ENCODE assay signal across 1 cellular context in the genomic region with DNA sequence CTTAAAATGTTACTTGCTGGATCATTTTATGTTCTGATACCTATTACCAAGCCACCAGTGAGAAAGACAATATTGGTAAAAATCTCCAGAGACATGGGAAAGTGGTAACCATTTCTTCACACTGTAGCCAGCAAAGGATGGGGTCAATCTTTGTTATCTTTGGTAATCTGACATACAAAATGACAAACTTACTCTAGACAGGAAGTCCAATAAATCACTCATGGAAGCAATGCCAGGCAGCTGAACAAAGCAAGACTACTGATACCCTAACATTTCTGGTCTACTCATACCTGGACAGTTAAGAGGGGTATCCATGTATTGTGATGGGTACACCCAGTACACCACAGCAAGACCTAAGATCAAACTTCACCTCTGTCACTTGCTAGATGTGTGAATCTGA.
TF ChIP-seq lines count a peak whose summit lies in the region.

No MANE protein-coding gene starts in this region.

TF ChIP-seq in WTC11, 78 proteins besides CTCF, POLR2A, EP300 and RAD21 (continued from another document):
- TF ChIP-seq, protein P1, sequence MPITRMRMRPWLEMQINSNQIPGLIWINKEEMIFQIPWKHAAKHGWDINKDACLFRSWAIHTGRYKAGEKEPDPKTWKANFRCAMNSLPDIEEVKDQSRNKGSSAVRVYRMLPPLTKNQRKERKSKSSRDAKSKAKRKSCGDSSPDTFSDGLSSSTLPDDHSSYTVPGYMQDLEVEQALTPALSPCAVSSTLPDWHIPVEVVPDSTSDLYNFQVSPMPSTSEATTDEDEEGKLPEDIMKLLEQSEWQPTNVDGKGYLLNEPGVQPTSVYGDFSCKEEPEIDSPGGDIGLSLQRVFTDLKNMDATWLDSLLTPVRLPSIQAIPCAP (CRISPR knock-in tag; IDR thresholded peaks at IDR 0.05): no peak
- TF ChIP-seq ZNF138 (CRISPR knock-in tag; conservative IDR thresholded peaks at IDR 0.05): no peak
- TF ChIP-seq NR3C1 (CRISPR knock-in tag; conservative IDR thresholded peaks at IDR 0.05; ENCODE audit: low read depth): no peak
- TF ChIP-seq, protein P2, sequence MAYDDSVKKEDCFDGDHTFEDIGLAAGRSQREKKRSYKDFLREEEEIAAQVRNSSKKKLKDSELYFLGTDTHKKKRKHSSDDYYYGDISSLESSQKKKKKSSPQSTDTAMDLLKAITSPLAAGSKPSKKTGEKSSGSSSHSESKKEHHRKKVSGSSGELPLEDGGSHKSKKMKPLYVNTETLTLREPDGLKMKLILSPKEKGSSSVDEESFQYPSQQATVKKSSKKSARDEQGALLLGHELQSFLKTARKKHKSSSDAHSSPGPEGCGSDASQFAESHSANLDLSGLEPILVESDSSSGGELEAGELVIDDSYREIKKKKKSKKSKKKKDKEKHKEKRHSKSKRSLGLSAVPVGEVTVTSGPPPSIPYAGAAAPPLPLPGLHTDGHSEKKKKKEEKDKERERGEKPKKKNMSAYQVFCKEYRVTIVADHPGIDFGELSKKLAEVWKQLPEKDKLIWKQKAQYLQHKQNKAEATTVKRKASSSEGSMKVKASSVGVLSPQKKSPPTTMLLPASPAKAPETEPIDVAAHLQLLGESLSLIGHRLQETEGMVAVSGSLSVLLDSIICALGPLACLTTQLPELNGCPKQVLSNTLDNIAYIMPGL (CRISPR knock-in tag; IDR thresholded peaks at IDR 0.05): no peak
- TF ChIP-seq GTF2I (CRISPR knock-in tag; conservative IDR thresholded peaks at IDR 0.05): no peak
- no peak for TF ChIP-seq ELF4 (CRISPR knock-in tag; IDR thresholded peaks at IDR 0.05; ENCODE audit: low read depth)
- TF ChIP-seq ZBTB21 (CRISPR knock-in tag; IDR thresholded peaks at IDR 0.05; ENCODE audit: borderline replicate concordance): no peak
- TF ChIP-seq, protein P3, sequence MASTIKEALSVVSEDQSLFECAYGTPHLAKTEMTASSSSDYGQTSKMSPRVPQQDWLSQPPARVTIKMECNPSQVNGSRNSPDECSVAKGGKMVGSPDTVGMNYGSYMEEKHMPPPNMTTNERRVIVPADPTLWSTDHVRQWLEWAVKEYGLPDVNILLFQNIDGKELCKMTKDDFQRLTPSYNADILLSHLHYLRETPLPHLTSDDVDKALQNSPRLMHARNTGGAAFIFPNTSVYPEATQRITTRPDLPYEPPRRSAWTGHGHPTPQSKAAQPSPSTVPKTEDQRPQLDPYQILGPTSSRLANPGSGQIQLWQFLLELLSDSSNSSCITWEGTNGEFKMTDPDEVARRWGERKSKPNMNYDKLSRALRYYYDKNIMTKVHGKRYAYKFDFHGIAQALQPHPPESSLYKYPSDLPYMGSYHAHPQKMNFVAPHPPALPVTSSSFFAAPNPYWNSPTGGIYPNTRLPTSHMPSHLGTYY (CRISPR knock-in tag; IDR thresholded peaks at IDR 0.05): no peak
- no peak for TF ChIP-seq CBFB (CRISPR knock-in tag; IDR thresholded peaks at IDR 0.05; ENCODE audit: low read depth)
- no peak for TF ChIP-seq GRHL2 (CRISPR knock-in tag; IDR thresholded peaks at IDR 0.05; ENCODE audit: insufficient replicate concordance, severe bottlenecking)
- TF ChIP-seq ESRRA (CRISPR knock-in tag; IDR thresholded peaks at IDR 0.05; ENCODE audit: borderline replicate concordance): no peak
